In genomic region chr2:58067001-58067400, GRCh38 we compare ENCODE assay signal across 22 cellular contexts. TPM values are rescaled to one million over a fixed set of nuclear protein-coding genes. Genes with fewer than 3 reads are reported as not detected.
DNase-seq lines count a peak whose midpoint lies in the region; ATAC-seq, FAIRE-seq and TF ChIP-seq lines count a peak whose summit lies in the region.
"Had no signal": no experiment of that assay in that cellular context is flagged by ENCODE, and none has a peak within 500 bp of the region (broad histone marks: within the 10 kb centered on the region; RNA-seq: fewer than 3 reads in every experiment).

No MANE protein-coding gene starts in this region.

- SMC1A ChIA-PET in GM12878 (lab: Charles Lee; ENCODE audit: uncharacterized antibody, unreplicated experiment): interaction anchor here (0.6 to 2.0 kb wide), 6 partner anchors 8 to 150 kb away, joined by 3 to 19 read pairs (median 3); no protein-coding TSS in a partner anchor

- H3K27ac ChIP-seq in GM12878 (ENCODE audit: control insufficient read depth, insufficient read depth): peak overlapping the region; percentile 23
- no peak overlapping the region for H3K27ac ChIP-seq in thyroid gland
- H3K27ac ChIP-seq: A549, SJSA1 had no signal

- no peak for TF ChIP-seq EP300 in GM12878 (IDR thresholded peaks at IDR 0.05; ENCODE audit: borderline replicate concordance in 1 of 2, control insufficient read depth in 1 of 2, low read depth in 2 of 2, low read length in 2 of 2)

- no peak overlapping the region for H3K4me3 Mint-ChIP-seq in CD14-positive monocyte

- TF ChIP-seq POLR2A in GM12878 (IDR thresholded peaks at IDR 0.05; ENCODE audit: low read depth, low read length): no peak
- no peak for TF ChIP-seq POLR2A in thyroid gland (IDR thresholded peaks at IDR 0.05)

- peaks cover 14% of the 10 kb centered on the region for H3K9me3 ChIP-seq in GM12878 (replicated peaks; ENCODE audit: control insufficient read depth, insufficient read depth, low read length)
- no peaks in the 10 kb centered on the region for H3K9me3 ChIP-seq in thyroid gland
- H3K9me3 ChIP-seq: BE2C, SJSA1 had no signal

- POLR2A ChIA-PET in GM12878 (lab: Charles Lee): interaction anchor here (1.3 kb wide), 1 partner anchor 13 kb away, joined by 4 read pairs; no protein-coding TSS in a partner anchor

- H3K4me3 ChIP-seq in GM12878: no peak overlapping the region
- H3K4me3 ChIP-seq in thyroid gland (replicated peaks in 1 of 3): no peak overlapping the region
- H3K4me3 ChIP-seq: A549, SJSA1 had no signal

- ATAC-seq in GM19463 (IDR thresholded peaks at IDR 0.05; ENCODE audit: unreplicated experiment): peak; percentile 39
- peak; percentile 25 for ATAC-seq in HG03432 (IDR thresholded peaks at IDR 0.05; ENCODE audit: unreplicated experiment)
- ATAC-seq in GM12878: peak; percentile 4
- ATAC-seq: A549 had no signal

- no peak overlapping the region for H3K9ac ChIP-seq in GM12878 (ENCODE audit: control insufficient read depth, insufficient read depth, low read length)

- in situ Hi-C loops in GM12878 (cut with MboI): no loop called here

- no peak overlapping the region for H2AFZ ChIP-seq in GM12878 (ENCODE audit: control insufficient read depth, low read depth, low read length)

- RAD21 ChIA-PET in GM12878 (lab: Charles Lee; ENCODE audit: unreplicated experiment): interaction anchor here (1.4 kb wide), 1 partner anchor 155 kb away, joined by 3 read pairs; no protein-coding TSS in a partner anchor

- no peaks in the 10 kb centered on the region for H3K27me3 ChIP-seq in GM12878 (replicated peaks in 1 of 2; ENCODE audit: control insufficient read depth in 2 of 2, insufficient read depth in 2 of 2, low read length in 1 of 2)
- no peaks in the 10 kb centered on the region for H3K27me3 ChIP-seq in thyroid gland
- H3K27me3 ChIP-seq: BE2C, SJSA1 had no signal

- CTCF ChIA-PET in GM12878 (lab: Yijun Ruan, JAX): no interaction called here

- DNase-seq in GM12878 (ENCODE audit: low read depth, low spot score) (no peak), thyroid gland (peak; percentile 69 to 77), CD14-positive monocyte (ENCODE audit: low spot score) (no peak)
- DNase-seq in activated T-cell treated with anti-CD3 and anti-CD28 coated beads, Interleukin-2, amount 50 U/mL, for 1 hour: no peak
- no peak for DNase-seq in activated effector memory CD4-positive, alpha-beta T cell treated with anti-CD3 and anti-CD28 coated beads, Interleukin-2, amount 50 U/mL, for 16 hours
- DNase-seq: BE2C; CD4-positive, CD25-positive, alpha-beta regulatory T cell; COR-L47; DMS 273 treated with DMSO at 0.1 percent for 48 hours; DND-41; NCI-H1417; NCI-H1694 treated with DMSO at 0.1 percent for 48 hours; NCI-H2081 treated with DMSO at 0.1 percent for 48 hours; NCI-H2171 treated with DMSO at 0.1 percent for 48 hours; NCI-H524 treated with DMSO at 0.1 percent for 48 hours; OCI-M1 had no signal

- H3K36me3 Mint-ChIP-seq in CD14-positive monocyte: peaks cover 48 to 59% of the 10 kb centered on the region in 2 donors

- peaks cover 3% of the 10 kb centered on the region for H3K4me1 Mint-ChIP-seq in CD14-positive monocyte

- BruUV-seq in GM12878 (replicated peaks; lab: Mats Ljungman, UMichigan): no TSS peak

- H3K79me2 ChIP-seq in GM12878 (ENCODE audit: control insufficient read depth, insufficient read depth, low read length): peaks cover 16% of the 10 kb centered on the region

- H3K27ac Mint-ChIP-seq in CD14-positive monocyte: peak overlapping the region in 3 of 7 donors; percentile 5 to 67 (median 49)

- 77% methylated on average over 2 of the region's 2 CpGs for WGBS in GM12878 (ENCODE audit: insufficient coverage, insufficient replicate concordance, low lambda C conversion rate, missing lambda C conversion rate)
- WGBS in thyroid gland, 2 donors: 41 to 44% methylated on average over 2 of the region's 2 CpGs

- H3K27me3 Mint-ChIP-seq in CD14-positive monocyte (ENCODE audit: low read depth in 3 of 3): no peaks in the 10 kb centered on the region
- H3K27me3 Mint-ChIP-seq: CD4-positive, CD25-positive, alpha-beta regulatory T cell had no signal

- H3K4me1 ChIP-seq in GM12878 (ENCODE audit: control insufficient read depth, insufficient read depth, low read length): peaks cover 18% of the 10 kb centered on the region
- no peaks in the 10 kb centered on the region for H3K4me1 ChIP-seq in thyroid gland
- H3K4me1 ChIP-seq: BE2C had no signal

- no peaks in the 10 kb centered on the region for H4K20me1 ChIP-seq in GM12878 (ENCODE audit: control insufficient read depth, insufficient read depth)

- H3K36me3 ChIP-seq in GM12878 (ENCODE audit: control insufficient read depth in 2 of 2, insufficient read depth in 2 of 2, low read length in 1 of 2) (peaks cover 2 to 4% of the 10 kb centered on the region in 2 experiments), thyroid gland (no peaks in the 10 kb centered on the region)
- H3K36me3 ChIP-seq: BE2C had no signal

- no peak for FAIRE-seq in GM12878 (lab: Jason Lieb, UNC)
- FAIRE-seq: A549, HTR-8/SVneo, RCC 7860 had no signal

- peaks cover 0 to 9% (median 4%) of the 10 kb centered on the region in 7 donors for H3K9me3 Mint-ChIP-seq in CD14-positive monocyte

- H3K4me2 ChIP-seq in GM12878 (ENCODE audit: control insufficient read depth, insufficient read depth): peak overlapping the region; percentile 13; the same call in 1 of the 2 replicates
- H3K4me2 ChIP-seq: A549 had no signal

- TF ChIP-seq CTCF in GM12878 (IDR thresholded peaks at IDR 0.05 in 2 of 3, conservative IDR thresholded peaks at IDR 0.05 in 1 of 3; ENCODE audit: control insufficient read depth in 2 of 3, extremely low read depth in 1 of 3, insufficient read depth in 1 of 3, low read depth in 3 of 3, low read length in 3 of 3) (no peak), thyroid gland (IDR thresholded peaks at IDR 0.05) (no peak), CD14-positive monocyte (IDR thresholded peaks at IDR 0.05) (no peak)

- intact Hi-C loops in GM12878 (cut with micrococcal nuclease; ENCODE audit: unreplicated experiment): loop anchor here (5.0 kb wide), 1 partner anchor 65 kb away; no protein-coding TSS in a partner anchor
- intact Hi-C loops in thyroid gland (cut with DNase I): no loop called here
- intact Hi-C loops in CD14-positive monocyte (cut with micrococcal nuclease): no loop called here

- TF ChIP-seq RAD21 in GM12878 (IDR thresholded peaks at IDR 0.05; ENCODE audit: insufficient read depth, low read depth, low read length): no peak

TF ChIP-seq in GM12878, 131 proteins besides CTCF, POLR2A, EP300 and RAD21 (continues in another document):
- TF ChIP-seq, protein P1, sequence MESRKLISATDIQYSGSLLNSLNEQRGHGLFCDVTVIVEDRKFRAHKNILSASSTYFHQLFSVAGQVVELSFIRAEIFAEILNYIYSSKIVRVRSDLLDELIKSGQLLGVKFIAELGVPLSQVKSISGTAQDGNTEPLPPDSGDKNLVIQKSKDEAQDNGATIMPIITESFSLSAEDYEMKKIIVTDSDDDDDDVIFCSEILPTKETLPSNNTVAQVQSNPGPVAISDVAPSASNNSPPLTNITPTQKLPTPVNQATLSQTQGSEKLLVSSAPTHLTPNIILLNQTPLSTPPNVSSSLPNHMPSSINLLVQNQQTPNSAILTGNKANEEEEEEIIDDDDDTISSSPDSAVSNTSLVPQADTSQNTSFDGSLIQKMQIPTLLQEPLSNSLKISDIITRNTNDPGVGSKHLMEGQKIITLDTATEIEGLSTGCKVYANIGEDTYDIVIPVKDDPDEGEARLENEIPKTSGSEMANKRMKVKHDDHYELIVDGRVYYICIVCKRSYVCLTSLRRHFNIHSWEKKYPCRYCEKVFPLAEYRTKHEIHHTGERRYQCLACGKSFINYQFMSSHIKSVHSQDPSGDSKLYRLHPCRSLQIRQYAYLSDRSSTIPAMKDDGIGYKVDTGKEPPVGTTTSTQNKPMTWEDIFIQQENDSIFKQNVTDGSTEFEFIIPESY (IDR thresholded peaks at IDR 0.05): no peak
- TF ChIP-seq, protein P2, sequence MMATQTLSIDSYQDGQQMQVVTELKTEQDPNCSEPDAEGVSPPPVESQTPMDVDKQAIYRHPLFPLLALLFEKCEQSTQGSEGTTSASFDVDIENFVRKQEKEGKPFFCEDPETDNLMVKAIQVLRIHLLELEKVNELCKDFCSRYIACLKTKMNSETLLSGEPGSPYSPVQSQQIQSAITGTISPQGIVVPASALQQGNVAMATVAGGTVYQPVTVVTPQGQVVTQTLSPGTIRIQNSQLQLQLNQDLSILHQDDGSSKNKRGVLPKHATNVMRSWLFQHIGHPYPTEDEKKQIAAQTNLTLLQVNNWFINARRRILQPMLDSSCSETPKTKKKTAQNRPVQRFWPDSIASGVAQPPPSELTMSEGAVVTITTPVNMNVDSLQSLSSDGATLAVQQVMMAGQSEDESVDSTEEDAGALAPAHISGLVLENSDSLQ (IDR thresholded peaks at IDR 0.05): no peak
- TF ChIP-seq TAF1 (IDR thresholded peaks at IDR 0.05; ENCODE audit: borderline replicate concordance, low read depth, low read length) (no peak), ZSCAN29 (IDR thresholded peaks at IDR 0.05) (no peak)

RNA-seq across cellular contexts. Expression of gene VRK2, which starts 20.4 kb away (rescaled TPM):
- total RNA-seq in GM12878 (2013; cell fraction: nucleolus; rRNA removed): 46.3 and 46.4 TPM in 2 replicates
- total RNA-seq in GM12878 (2014; rRNA removed) (55.5 and 71.2 TPM in 2 replicates), GM12878 (2014; rRNA removed; fragmentation: Illumina TruSeq; extraction: Trizol) (75.0 and 76.5 TPM in 2 replicates), GM12878 (2021) (60.2 and 61.1 TPM in 2 replicates), thyroid gland (10 to 100 TPM; 18.7 to 31.4 (median 22.1) TPM)
- 20.9 TPM for polyA plus RNA-seq in GM12878 (2011; ENCODE audit: low read depth)
- polyA plus RNA-seq in GM12878 (2011; rRNA removed) (54.9 and 79.6 TPM in 2 replicates), GM12878 (2014; fragmentation: Illumina TruSeq; extraction: Trizol) (78.0 and 91.0 TPM in 2 replicates), GM12878 (2014; fragmentation: Nextera tagmentation; extraction: Ambion mirVana) (10 to 100 TPM; 26.5 to 32.1 TPM), GM12878 (2014; rRNA removed) (42.5 and 46.5 TPM in 2 replicates), GM12878 (2016; fragmentation: Nextera tagmentation; extraction: Ambion mirVana) (10 to 100 TPM; 59.1 to 63.8 TPM), CD14-positive monocyte (10 to 100 TPM; 21.4 to 31.6 TPM)
- polyA plus RNA-seq in GM12878 (2011; cell fraction: cytosol; rRNA removed): 24.7 and 28.2 TPM in 2 replicates
- polyA plus RNA-seq in GM12878 (2011; cell fraction: nucleus; rRNA removed): 32.3 and 35.6 TPM in 2 replicates
- polyA plus RNA-seq in GM12878 (2012): 28.5 and 30.5 TPM in 2 replicates
- polyA minus RNA-seq in GM12878 (2011; rRNA and poly(A)+ RNA removed): 28.8 and 33.4 TPM in 2 replicates
- polyA minus RNA-seq in GM12878 (2011; cell fraction: cytosol; rRNA and poly(A)+ RNA removed): 16.2 and 21.3 TPM in 2 replicates
- 20.3 and 28.8 TPM in 2 replicates for polyA minus RNA-seq in GM12878 (2011; cell fraction: nucleus; rRNA and poly(A)+ RNA removed)

Comparison
In these comparisons a context has a peak if more than half of its experiments do, and no peak if none do; other contexts are left out.
1. DNase-seq: peak in thyroid gland (2 of 2); none in GM12878 (single experiment), CD14-positive monocyte (single experiment), activated T-cell treated with anti-CD3 and anti-CD28 coated beads, Interleukin-2, amount 50 U/mL, for 1 hour (single experiment) and activated effector memory CD4-positive, alpha-beta T cell treated with anti-CD3 and anti-CD28 coated beads, Interleukin-2, amount 50 U/mL, for 16 hours (single experiment).
2. Peak in every context shown above with its lines, with median percentiles within 50 percentile points of each other: ATAC-seq.